In genomic region chr14:96084796-96085195, GRCh38 we compare ENCODE assay signal across 21 cellular contexts. TPM values are rescaled to one million over a fixed set of nuclear protein-coding genes. Genes with fewer than 3 reads are reported as not detected.
A peak's percentile ranks its signal among the peaks of the same experiment; 100 is the strongest.
DNase-seq lines count a peak whose midpoint lies in the region; FAIRE-seq and TF ChIP-seq lines count a peak whose summit lies in the region.
"Had no signal": no experiment of that assay in that cellular context is flagged by ENCODE, and none has a peak within 500 bp of the region (broad histone marks: within the 10 kb centered on the region; RNA-seq: fewer than 3 reads in every experiment).

No MANE protein-coding gene starts in this region.

- H3K27ac ChIP-seq in Karpas-422 (ENCODE audit: low read length) (peak overlapping the region; percentile 93), astrocyte (ENCODE audit: low read depth, low read length) (peak overlapping the region; percentile 74), smooth muscle cell (ENCODE audit: low read depth) (peak overlapping the region; percentile 88), neural progenitor cell (no peak overlapping the region)
- H3K27ac ChIP-seq: hepatocyte, HL-60 had no signal

- 96% methylated on average over 4 of the region's 4 CpGs for WGBS in smooth muscle cell (ENCODE audit: low lambda C conversion rate)

- H3K4me3 Mint-ChIP-seq in astrocyte (ENCODE audit: unreplicated experiment) (no peak overlapping the region), neural progenitor cell (no peak overlapping the region)
- H3K4me3 Mint-ChIP-seq: activated B cell treated with CpG ODN at 0.5 μM for 24 hours; brain; CD8-positive, alpha-beta memory T cell; GM23338; nephron had no signal

- H3K79me2 ChIP-seq in Karpas-422 (ENCODE audit: low read length) (peaks cover 17% of the 10 kb centered on the region), astrocyte (ENCODE audit: insufficient read depth, low read length) (peaks cover 30% of the 10 kb centered on the region), smooth muscle cell (ENCODE audit: low read depth) (peaks cover 32% of the 10 kb centered on the region), neural progenitor cell (ENCODE audit: low read depth) (no peaks in the 10 kb centered on the region)

- H4K20me1 ChIP-seq in Karpas-422 (ENCODE audit: insufficient read depth, low read depth, low read length) (no peaks in the 10 kb centered on the region), astrocyte (ENCODE audit: insufficient read depth, low read length) (peaks cover 41% of the 10 kb centered on the region), smooth muscle cell (ENCODE audit: low read depth) (peaks cover 51% of the 10 kb centered on the region), neural progenitor cell (ENCODE audit: low read depth) (no peaks in the 10 kb centered on the region)

- H3K9me3 ChIP-seq in Karpas-422 (ENCODE audit: low read length): no peaks in the 10 kb centered on the region
- H3K9me3 ChIP-seq in astrocyte (ENCODE audit: insufficient read depth, low read depth, low read length): no peaks in the 10 kb centered on the region
- no peaks in the 10 kb centered on the region for H3K9me3 ChIP-seq in smooth muscle cell (replicated peaks; ENCODE audit: low read depth)
- no peaks in the 10 kb centered on the region for H3K9me3 ChIP-seq in neural progenitor cell (ENCODE audit: low read depth)

- H3K36me3 Mint-ChIP-seq in astrocyte (ENCODE audit: low read depth, unreplicated experiment) (peaks cover 4% of the 10 kb centered on the region), neural progenitor cell (peaks cover 19% of the 10 kb centered on the region)
- H3K36me3 Mint-ChIP-seq: CD8-positive, alpha-beta memory T cell had no signal

- H3K36me3 ChIP-seq in Karpas-422 (ENCODE audit: insufficient read depth, low read length) (peaks cover 19% of the 10 kb centered on the region; the same call in 1 of the 2 replicates), astrocyte (ENCODE audit: insufficient read depth, low read length) (peaks cover 11% of the 10 kb centered on the region), smooth muscle cell (ENCODE audit: low read depth) (no peaks in the 10 kb centered on the region), neural progenitor cell (no peaks in the 10 kb centered on the region)

- H3K27ac Mint-ChIP-seq in astrocyte (ENCODE audit: unreplicated experiment) (no peak overlapping the region), neural progenitor cell (no peak overlapping the region)
- H3K27ac Mint-ChIP-seq: activated B cell treated with CpG ODN at 0.5 μM for 24 hours; CD8-positive, alpha-beta memory T cell; GM23338; nephron had no signal

- H3K27me3 ChIP-seq in Karpas-422 (ENCODE audit: low read length) (no peaks in the 10 kb centered on the region), astrocyte (ENCODE audit: insufficient read depth, low read length) (no peaks in the 10 kb centered on the region), smooth muscle cell (ENCODE audit: low read depth) (no peaks in the 10 kb centered on the region), neural progenitor cell (no peaks in the 10 kb centered on the region)
- H3K27me3 ChIP-seq: hepatocyte had no signal

- H3K4me1 Mint-ChIP-seq in astrocyte (ENCODE audit: low read depth, unreplicated experiment): peaks cover 25% of the 10 kb centered on the region
- H3K4me1 Mint-ChIP-seq in neural progenitor cell: peaks cover 20% of the 10 kb centered on the region
- H3K4me1 Mint-ChIP-seq: CD8-positive, alpha-beta memory T cell had no signal

- H3K27me3 Mint-ChIP-seq in astrocyte (ENCODE audit: low read depth, unreplicated experiment): peaks cover 2% of the 10 kb centered on the region
- peaks cover 3% of the 10 kb centered on the region for H3K27me3 Mint-ChIP-seq in neural progenitor cell (ENCODE audit: insufficient read depth, low read depth)
- H3K27me3 Mint-ChIP-seq: brain had no signal

- DNase-seq in Karpas-422: peak; percentile 72
- DNase-seq in NCI-H510A treated with DMSO at 0.1 percent for 48 hours (lab: John Stamatoyannopoulos, UW): peak; percentile 60
- no peak for DNase-seq in astrocyte (ENCODE audit: low read depth)
- DNase-seq in smooth muscle cell (lab: John Stamatoyannopoulos, UW; ENCODE audit: unreplicated experiment): no peak
- no peak for DNase-seq in urothelium cell line (ENCODE audit: low spot score)
- DNase-seq in SKM-1 treated with dmso at 0.1 percent for 144 hours (lab: John Stamatoyannopoulos, UW; ENCODE audit: unreplicated experiment): no peak
- no peak for DNase-seq in neural progenitor cell (ENCODE audit: low spot score)
- DNase-seq: activated B cell treated with CpG ODN at 0.5 μM for 24 hours; activated CD4-positive, alpha-beta T cell treated with anti-CD3 and anti-CD28 coated beads, Interleukin-2, amount 50 U/mL, for 4 hours; CD8-positive, alpha-beta memory T cell; effector CD8-positive, alpha-beta T cell; foreskin melanocyte; left ventricle myocardium superior; NCI-H1436; NK-92 treated with Interleukin-12 subunit alpha and Interleukin-12 subunit beta, amount 100 ng/mL, for 24 hours; T-helper 9 cell had no signal

- H3K9me2 ChIP-seq in Karpas-422 (replicated peaks; ENCODE audit: insufficient read depth, low read length): no peaks in the 10 kb centered on the region

- H3K9me3 Mint-ChIP-seq in astrocyte (ENCODE audit: unreplicated experiment): no peaks in the 10 kb centered on the region
- H3K9me3 Mint-ChIP-seq in neural progenitor cell: no peaks in the 10 kb centered on the region
- H3K9me3 Mint-ChIP-seq: brain, nephron had no signal

- FAIRE-seq in astrocyte (lab: Jason Lieb, UNC) (no peak), urothelium cell line (lab: Jason Lieb, UNC) (no peak)

- no peak overlapping the region for H2AFZ ChIP-seq in Karpas-422 (ENCODE audit: low read length)
- no peak overlapping the region for H2AFZ ChIP-seq in astrocyte (ENCODE audit: low read depth, low read length)
- no peak overlapping the region for H2AFZ ChIP-seq in smooth muscle cell (ENCODE audit: low read depth)
- no peak overlapping the region for H2AFZ ChIP-seq in neural progenitor cell (replicated peaks)
- H2AFZ ChIP-seq: GM23338, hepatocyte had no signal

- TF ChIP-seq CTCF in astrocyte (IDR thresholded peaks at IDR 0.05; ENCODE audit: insufficient read depth, low read depth, low read length): no peak
- no peak for TF ChIP-seq CTCF in smooth muscle cell (IDR thresholded peaks at IDR 0.05; ENCODE audit: borderline replicate concordance, insufficient read depth, poor library complexity, severe bottlenecking)
- no peak for TF ChIP-seq CTCF in neural progenitor cell (IDR thresholded peaks at IDR 0.05)

- peak overlapping the region; percentile 6; the same call in 1 of the 2 replicates for H3K4me3 ChIP-seq in Karpas-422 (ENCODE audit: low read length)
- H3K4me3 ChIP-seq in astrocyte (ENCODE audit: insufficient read depth, low read depth, low read length): no peak overlapping the region
- H3K4me3 ChIP-seq in smooth muscle cell: no peak overlapping the region
- H3K4me3 ChIP-seq in neural progenitor cell: no peak overlapping the region
- H3K4me3 ChIP-seq: GM23338, hepatocyte had no signal

- peaks cover 13% of the 10 kb centered on the region for H3F3A ChIP-seq in smooth muscle cell (ENCODE audit: low read depth)
- H3F3A ChIP-seq in neural progenitor cell (ENCODE audit: low read depth): no peaks in the 10 kb centered on the region

- H3K4me2 ChIP-seq in Karpas-422 (ENCODE audit: low read depth, low read length, poor library complexity, severe bottlenecking): peak overlapping the region; percentile 84
- H3K4me2 ChIP-seq in astrocyte (ENCODE audit: low read length): peak overlapping the region; percentile 69
- no peak overlapping the region for H3K4me2 ChIP-seq in smooth muscle cell
- no peak overlapping the region for H3K4me2 ChIP-seq in neural progenitor cell
- H3K4me2 ChIP-seq: GM23338, hepatocyte had no signal

- H3K9ac ChIP-seq in Karpas-422 (ENCODE audit: low read length) (peak overlapping the region; percentile 85), astrocyte (ENCODE audit: low read length) (peak overlapping the region; percentile 26), smooth muscle cell (ENCODE audit: low read depth) (no peak overlapping the region), neural progenitor cell (no peak overlapping the region)

- peaks cover 87% of the 10 kb centered on the region for H3K4me1 ChIP-seq in Karpas-422 (ENCODE audit: low read length)
- peaks cover 28% of the 10 kb centered on the region for H3K4me1 ChIP-seq in astrocyte (ENCODE audit: insufficient read depth, low read length)
- peaks cover 5% of the 10 kb centered on the region for H3K4me1 ChIP-seq in smooth muscle cell (ENCODE audit: low read depth)
- no peaks in the 10 kb centered on the region for H3K4me1 ChIP-seq in neural progenitor cell

RNA-seq across cellular contexts. Expression of gene C14orf132, which starts 45.6 kb away (rescaled TPM):
- total RNA-seq in Karpas-422 (2014; rRNA removed; shearing (Covaris generic); ENCODE audit: low replicate concordance): 0.07 and 0.11 TPM in 2 replicates
- 8.0 and 14.0 TPM in 2 replicates for total RNA-seq in astrocyte
- 35.5 and 36.3 TPM in 2 replicates for total RNA-seq in smooth muscle cell
- 23.9 and 38.0 TPM in 2 replicates for polyA plus RNA-seq in smooth muscle cell
- 5.5 and 8.1 TPM in 2 replicates for total RNA-seq in neural progenitor cell (ENCODE audit: low replicate concordance)

Comparison
In these comparisons a context has a peak if more than half of its experiments do, and no peak if none do; other contexts are left out.
1. DNase-seq: peak in Karpas-422 (single experiment) and NCI-H510A treated with DMSO at 0.1 percent for 48 hours (single experiment); none in astrocyte (single experiment), smooth muscle cell (single experiment), urothelium cell line (single experiment), SKM-1 treated with dmso at 0.1 percent for 144 hours (single experiment) and neural progenitor cell (single experiment).
2. H3K4me2 ChIP-seq: peak in Karpas-422 (single experiment) and astrocyte (single experiment); none in smooth muscle cell (single experiment) and neural progenitor cell (single experiment).
3. H3K9ac ChIP-seq: peak in Karpas-422 (single experiment) and astrocyte (single experiment); none in smooth muscle cell (single experiment) and neural progenitor cell (single experiment).